ENCODE assay signal across 15 cellular contexts in genomic region chr17:68239967-68240366, GRCh38. TPM values are rescaled to one million over a fixed set of nuclear protein-coding genes. Genes with fewer than 3 reads are reported as not detected.
A peak's percentile ranks its signal among the peaks of the same experiment; 100 is the strongest.
DNase-seq lines count a peak whose midpoint lies in the region; ATAC-seq and TF ChIP-seq lines count a peak whose summit lies in the region.
"Had no signal": no experiment of that assay in that cellular context is flagged by ENCODE, and none has a peak within 500 bp of the region (broad histone marks: within the 10 kb centered on the region; RNA-seq: fewer than 3 reads in every experiment).

No MANE protein-coding gene starts in this region.

- peaks cover 42% of the 10 kb centered on the region for H3K4me1 ChIP-seq in CD8-positive, alpha-beta T cell (ENCODE audit: insufficient read depth, low read length)
- H3K4me1 ChIP-seq in adrenal gland (replicated peaks in 1 of 2): peaks cover 0 to under 1% of the 10 kb centered on the region in 2 donors

- peaks cover 50% of the 10 kb centered on the region for H3K4me1 Mint-ChIP-seq in CD8-positive, alpha-beta T cell (ENCODE audit: low read depth)
- H3K4me1 Mint-ChIP-seq in IgD-negative memory B cell: peaks cover 27 to 45% (median 29%) of the 10 kb centered on the region in 3 donors
- H3K4me1 Mint-ChIP-seq in activated T-cell treated with anti-CD3 and anti-CD28 coated beads, Interleukin-2, amount 50 U/mL, for 72 hours (ENCODE audit: low read depth): peaks cover 56% of the 10 kb centered on the region
- H3K4me1 Mint-ChIP-seq in naive thymus-derived CD8-positive, alpha-beta T cell: peaks cover 19 to 57% (median 37%) of the 10 kb centered on the region in 4 donors

- intact Hi-C loops in CD8-positive, alpha-beta T cell (cut with DNase I, micrococcal nuclease): loop anchor here in 1 of 2 experiments (2.0 kb wide), 1 partner anchor 33 kb away; no protein-coding TSS in a partner anchor
- intact Hi-C loops in adrenal gland (cut with DNase I): no loop called here

- H3K36me3 ChIP-seq in CD8-positive, alpha-beta T cell (ENCODE audit: insufficient read depth, low read length): no peaks in the 10 kb centered on the region
- H3K36me3 ChIP-seq in adrenal gland (replicated peaks in 1 of 2): no peaks in the 10 kb centered on the region

- H3K27ac Mint-ChIP-seq in CD8-positive, alpha-beta T cell: peak overlapping the region; percentile 98
- H3K27ac Mint-ChIP-seq in IgD-negative memory B cell: peak overlapping the region; percentile 97 to 100 (median 99)
- H3K27ac Mint-ChIP-seq in activated T-cell treated with anti-CD3 and anti-CD28 coated beads, Interleukin-2, amount 50 U/mL, for 72 hours: peak overlapping the region; percentile 99
- H3K27ac Mint-ChIP-seq in naive thymus-derived CD8-positive, alpha-beta T cell: peak overlapping the region in 9 of 10 donors; percentile 81 to 99 (median 97)

- no peak for TF ChIP-seq POLR2A in adrenal gland (IDR thresholded peaks at IDR 0.05)

- H3K9me3 ChIP-seq in CD8-positive, alpha-beta T cell (ENCODE audit: low read length): no peaks in the 10 kb centered on the region
- no peaks in the 10 kb centered on the region for H3K9me3 ChIP-seq in adrenal gland (replicated peaks in 1 of 3)

- no peak for TF ChIP-seq CTCF in CD8-positive, alpha-beta T cell (IDR thresholded peaks at IDR 0.05)
- TF ChIP-seq CTCF in adrenal gland (IDR thresholded peaks at IDR 0.05): no peak

- H3K27me3 Mint-ChIP-seq in CD8-positive, alpha-beta T cell (ENCODE audit: low read depth): no peaks in the 10 kb centered on the region
- no peaks in the 10 kb centered on the region for H3K27me3 Mint-ChIP-seq in IgD-negative memory B cell
- no peaks in the 10 kb centered on the region for H3K27me3 Mint-ChIP-seq in activated T-cell treated with anti-CD3 and anti-CD28 coated beads, Interleukin-2, amount 50 U/mL, for 72 hours (ENCODE audit: low read depth)
- H3K27me3 Mint-ChIP-seq in naive thymus-derived CD8-positive, alpha-beta T cell: no peaks in the 10 kb centered on the region

- H3K27me3 ChIP-seq in CD8-positive, alpha-beta T cell (ENCODE audit: insufficient read depth, low read length): no peaks in the 10 kb centered on the region
- H3K27me3 ChIP-seq in adrenal gland: no peaks in the 10 kb centered on the region

- ATAC-seq in CD8-positive, alpha-beta T cell: no peak
- no peak for ATAC-seq in activated T-cell treated with anti-CD3 and anti-CD28 coated beads, Interleukin-2, amount 50 U/mL, for 72 hours (replicated peaks in 1 of 2)
- no peak for ATAC-seq in naive thymus-derived CD8-positive, alpha-beta T cell
- ATAC-seq in GM21619 (IDR thresholded peaks at IDR 0.05; ENCODE audit: unreplicated experiment): no peak

- no peaks in the 10 kb centered on the region for H3K36me3 Mint-ChIP-seq in CD8-positive, alpha-beta T cell
- peaks cover 2% of the 10 kb centered on the region for H3K36me3 Mint-ChIP-seq in IgD-negative memory B cell
- peaks cover 2 to 15% of the 10 kb centered on the region in 2 donors for H3K36me3 Mint-ChIP-seq in activated T-cell treated with anti-CD3 and anti-CD28 coated beads, Interleukin-2, amount 50 U/mL, for 72 hours (ENCODE audit: insufficient read depth in 2 of 2)
- no peaks in the 10 kb centered on the region for H3K36me3 Mint-ChIP-seq in naive thymus-derived CD8-positive, alpha-beta T cell

- H3K9me3 Mint-ChIP-seq in CD8-positive, alpha-beta T cell: no peaks in the 10 kb centered on the region
- H3K9me3 Mint-ChIP-seq in IgD-negative memory B cell: no peaks in the 10 kb centered on the region
- H3K9me3 Mint-ChIP-seq in activated T-cell treated with anti-CD3 and anti-CD28 coated beads, Interleukin-2, amount 50 U/mL, for 72 hours: no peaks in the 10 kb centered on the region
- no peaks in the 10 kb centered on the region for H3K9me3 Mint-ChIP-seq in naive thymus-derived CD8-positive, alpha-beta T cell

- H3K4me3 Mint-ChIP-seq in CD8-positive, alpha-beta T cell: peak overlapping the region; percentile 15
- H3K4me3 Mint-ChIP-seq in IgD-negative memory B cell: peak overlapping the region in 3 of 4 donors; percentile 8 to 94 (median 86)
- H3K4me3 Mint-ChIP-seq in activated T-cell treated with anti-CD3 and anti-CD28 coated beads, Interleukin-2, amount 50 U/mL, for 72 hours: peak overlapping the region; percentile 88 to 91
- H3K4me3 Mint-ChIP-seq in naive thymus-derived CD8-positive, alpha-beta T cell: peak overlapping the region in 3 of 10 donors; percentile 0 to 26 (median 11)

- DNase-seq in CD8-positive, alpha-beta T cell: no peak
- no peak for DNase-seq in activated T-cell treated with anti-CD3 and anti-CD28 coated beads, Interleukin-2, amount 50 U/mL, for 72 hours
- DNase-seq in naive thymus-derived CD8-positive, alpha-beta T cell: no peak
- DNase-seq in islet precursor cell (no peak), adrenal gland (no peak)
- DNase-seq: C1 segment of cervical spinal cord; foreskin melanocyte; GM23248; KBM-7; NCI-H2171 treated with DMSO at 0.1 percent for 48 hours; stimulated activated CD4-positive, alpha-beta T cell treated with anti-CD3 and anti-CD28 coated beads, Interleukin-4, amount 100 ng/mL, for 4 hours; trophoblast cell had no signal

- CTCF ChIA-PET in CD8-positive, alpha-beta T cell (lab: Charles Lee): no interaction called here

- 70 to 90% (median 82%) methylated on average over 1 of the region's 1 CpG for WGBS in adrenal gland, 4 donors

- no peak overlapping the region for H3K4me3 ChIP-seq in CD8-positive, alpha-beta T cell (ENCODE audit: low read depth, low read length)
- H3K4me3 ChIP-seq in adrenal gland: no peak overlapping the region
- H3K4me3 ChIP-seq: GM23248 had no signal

- POLR2A ChIA-PET in CD8-positive, alpha-beta T cell (lab: Charles Lee): no interaction called here
- POLR2A ChIA-PET in naive thymus-derived CD8-positive, alpha-beta T cell (lab: Charles Lee): interaction anchor here (0.6 to 4.0 kb wide), 2 partner anchors 8 to 632 kb away, joined by 4 to 53 read pairs; partner anchors contain the start of gene AMZ2

- H3K27ac ChIP-seq in CD8-positive, alpha-beta T cell (ENCODE audit: low read depth, low read length): no peak overlapping the region
- no peak overlapping the region for H3K27ac ChIP-seq in adrenal gland
- H3K27ac ChIP-seq: GM23248, VCaP had no signal

RNA-seq across cellular contexts. Expression of gene AMZ2, which starts 7.9 kb away (rescaled TPM):
- 10 to 100 TPM; 61.0 to 71.1 TPM for total RNA-seq in CD8-positive, alpha-beta T cell
- polyA plus RNA-seq in IgD-negative memory B cell: 80.0 TPM
- 100 to 1,000 TPM; 185 to 224 TPM for total RNA-seq in activated T-cell treated with anti-CD3 and anti-CD28 coated beads, Interleukin-2, amount 50 U/mL, for 72 hours
- total RNA-seq in naive thymus-derived CD8-positive, alpha-beta T cell: 10 to 100 TPM; 72.4 to 72.7 TPM
- polyA plus RNA-seq in naive thymus-derived CD8-positive, alpha-beta T cell: 100 to 1,000 TPM in 1 of 3 donors, 10 to 100 TPM in 2; 89.0 to 125 (median 94.6) TPM
- 100 to 1,000 TPM in 1 of 8 donors, 10 to 100 TPM in 7; 55.5 to 113 (median 72.6) TPM for total RNA-seq in adrenal gland
- polyA plus RNA-seq in adrenal gland: 100 to 1,000 TPM in 2 of 3 donors, 10 to 100 TPM in 1; 82.6 to 135 (median 135) TPM

RNA-seq across cellular contexts. Expression of gene SLC16A6, which starts 51.0 kb away (rescaled TPM):
- 10 to 100 TPM; 10.7 to 11.0 TPM for total RNA-seq in CD8-positive, alpha-beta T cell
- 0.33 TPM for polyA plus RNA-seq in IgD-negative memory B cell
- total RNA-seq in activated T-cell treated with anti-CD3 and anti-CD28 coated beads, Interleukin-2, amount 50 U/mL, for 72 hours: 1 to 10 TPM; 5.9 to 8.7 TPM
- 1 to 10 TPM; 6.4 to 6.9 TPM for total RNA-seq in naive thymus-derived CD8-positive, alpha-beta T cell
- polyA plus RNA-seq in naive thymus-derived CD8-positive, alpha-beta T cell: 1 to 10 TPM in 2 of 3 donors, under 1 TPM in 1; 0.61 to 2.6 (median 1.5) TPM
- total RNA-seq in adrenal gland: 10 to 100 TPM in 1 of 8 donors, 1 to 10 TPM in 6, under 1 TPM in 1; 0.84 to 83.0 (median 2.5) TPM
- polyA plus RNA-seq in adrenal gland: 10 to 100 TPM in 1 of 3 donors, 1 to 10 TPM in 1, under 1 TPM in 1; 0.47 to 59.7 (median 1.1) TPM

RNA-seq across cellular contexts. Expression of gene ARSG, which starts 51.3 kb away (rescaled TPM):
- 10 to 100 TPM in 1 of 2 experiments, 1 to 10 TPM in 1; 6.7 to 10.6 TPM for total RNA-seq in CD8-positive, alpha-beta T cell
- 10.6 TPM for polyA plus RNA-seq in IgD-negative memory B cell
- 10 to 100 TPM; 24.2 to 24.6 TPM for total RNA-seq in activated T-cell treated with anti-CD3 and anti-CD28 coated beads, Interleukin-2, amount 50 U/mL, for 72 hours
- total RNA-seq in naive thymus-derived CD8-positive, alpha-beta T cell: 10 to 100 TPM; 12.1 to 15.1 TPM
- 10 to 100 TPM; 10.4 to 13.7 (median 12.9) TPM for polyA plus RNA-seq in naive thymus-derived CD8-positive, alpha-beta T cell
- 10 to 100 TPM in 4 of 8 donors, 1 to 10 TPM in 4; 7.3 to 49.6 (median 12.7) TPM for total RNA-seq in adrenal gland
- polyA plus RNA-seq in adrenal gland: 10 to 100 TPM in 1 of 3 donors, 1 to 10 TPM in 2; 2.1 to 22.9 (median 3.1) TPM
